Comparison of ENCODE assay signal across 2 cellular contexts in the genomic region with DNA sequence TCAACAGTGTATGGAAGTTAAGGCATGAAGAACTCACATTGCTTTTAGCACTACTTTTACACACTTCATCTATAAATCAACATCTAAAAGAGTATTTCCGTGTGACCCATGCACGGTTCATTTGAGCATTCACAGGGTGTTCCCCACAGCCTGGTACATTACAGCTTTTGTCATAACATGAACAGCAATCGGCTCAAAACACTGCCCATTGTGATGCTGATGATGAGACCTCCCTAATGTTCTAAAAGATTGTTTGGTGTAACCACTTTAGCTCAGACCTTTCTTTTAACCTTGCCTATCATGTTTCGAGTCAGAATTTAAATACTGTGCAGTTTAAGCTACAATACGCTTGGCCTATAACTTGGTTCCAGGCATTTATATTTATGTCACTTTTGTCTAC.
TF ChIP-seq lines count a peak whose summit lies in the region.

No MANE protein-coding gene starts in this region.

TF ChIP-seq in A549, 52 proteins besides CTCF, POLR2A, EP300 and RAD21 (continued from another document):
- no peak for TF ChIP-seq KDM5A (IDR thresholded peaks at IDR 0.05)
- no peak for TF ChIP-seq MYC (IDR thresholded peaks at IDR 0.05; ENCODE audit: borderline replicate concordance, low read length)
- TF ChIP-seq RNF2 (IDR thresholded peaks at IDR 0.05; ENCODE audit: borderline replicate concordance, low read depth) = no peak
- TF ChIP-seq EHF (CRISPR knock-in tag; IDR thresholded peaks at IDR 0.05) = no peak

TF ChIP-seq in GM23338, 12 proteins besides CTCF, POLR2A, EP300 and RAD21 (continued from another document):
- TF ChIP-seq, protein P1, sequence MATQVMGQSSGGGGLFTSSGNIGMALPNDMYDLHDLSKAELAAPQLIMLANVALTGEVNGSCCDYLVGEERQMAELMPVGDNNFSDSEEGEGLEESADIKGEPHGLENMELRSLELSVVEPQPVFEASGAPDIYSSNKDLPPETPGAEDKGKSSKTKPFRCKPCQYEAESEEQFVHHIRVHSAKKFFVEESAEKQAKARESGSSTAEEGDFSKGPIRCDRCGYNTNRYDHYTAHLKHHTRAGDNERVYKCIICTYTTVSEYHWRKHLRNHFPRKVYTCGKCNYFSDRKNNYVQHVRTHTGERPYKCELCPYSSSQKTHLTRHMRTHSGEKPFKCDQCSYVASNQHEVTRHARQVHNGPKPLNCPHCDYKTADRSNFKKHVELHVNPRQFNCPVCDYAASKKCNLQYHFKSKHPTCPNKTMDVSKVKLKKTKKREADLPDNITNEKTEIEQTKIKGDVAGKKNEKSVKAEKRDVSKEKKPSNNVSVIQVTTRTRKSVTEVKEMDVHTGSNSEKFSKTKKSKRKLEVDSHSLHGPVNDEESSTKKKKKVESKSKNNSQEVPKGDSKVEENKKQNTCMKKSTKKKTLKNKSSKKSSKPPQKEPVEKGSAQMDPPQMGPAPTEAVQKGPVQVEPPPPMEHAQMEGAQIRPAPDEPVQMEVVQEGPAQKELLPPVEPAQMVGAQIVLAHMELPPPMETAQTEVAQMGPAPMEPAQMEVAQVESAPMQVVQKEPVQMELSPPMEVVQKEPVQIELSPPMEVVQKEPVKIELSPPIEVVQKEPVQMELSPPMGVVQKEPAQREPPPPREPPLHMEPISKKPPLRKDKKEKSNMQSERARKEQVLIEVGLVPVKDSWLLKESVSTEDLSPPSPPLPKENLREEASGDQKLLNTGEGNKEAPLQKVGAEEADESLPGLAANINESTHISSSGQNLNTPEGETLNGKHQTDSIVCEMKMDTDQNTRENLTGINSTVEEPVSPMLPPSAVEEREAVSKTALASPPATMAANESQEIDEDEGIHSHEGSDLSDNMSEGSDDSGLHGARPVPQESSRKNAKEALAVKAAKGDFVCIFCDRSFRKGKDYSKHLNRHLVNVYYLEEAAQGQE (IDR thresholded peaks at IDR 0.05; ENCODE audit: unreplicated experiment) = no peak
- TF ChIP-seq, protein P2, sequence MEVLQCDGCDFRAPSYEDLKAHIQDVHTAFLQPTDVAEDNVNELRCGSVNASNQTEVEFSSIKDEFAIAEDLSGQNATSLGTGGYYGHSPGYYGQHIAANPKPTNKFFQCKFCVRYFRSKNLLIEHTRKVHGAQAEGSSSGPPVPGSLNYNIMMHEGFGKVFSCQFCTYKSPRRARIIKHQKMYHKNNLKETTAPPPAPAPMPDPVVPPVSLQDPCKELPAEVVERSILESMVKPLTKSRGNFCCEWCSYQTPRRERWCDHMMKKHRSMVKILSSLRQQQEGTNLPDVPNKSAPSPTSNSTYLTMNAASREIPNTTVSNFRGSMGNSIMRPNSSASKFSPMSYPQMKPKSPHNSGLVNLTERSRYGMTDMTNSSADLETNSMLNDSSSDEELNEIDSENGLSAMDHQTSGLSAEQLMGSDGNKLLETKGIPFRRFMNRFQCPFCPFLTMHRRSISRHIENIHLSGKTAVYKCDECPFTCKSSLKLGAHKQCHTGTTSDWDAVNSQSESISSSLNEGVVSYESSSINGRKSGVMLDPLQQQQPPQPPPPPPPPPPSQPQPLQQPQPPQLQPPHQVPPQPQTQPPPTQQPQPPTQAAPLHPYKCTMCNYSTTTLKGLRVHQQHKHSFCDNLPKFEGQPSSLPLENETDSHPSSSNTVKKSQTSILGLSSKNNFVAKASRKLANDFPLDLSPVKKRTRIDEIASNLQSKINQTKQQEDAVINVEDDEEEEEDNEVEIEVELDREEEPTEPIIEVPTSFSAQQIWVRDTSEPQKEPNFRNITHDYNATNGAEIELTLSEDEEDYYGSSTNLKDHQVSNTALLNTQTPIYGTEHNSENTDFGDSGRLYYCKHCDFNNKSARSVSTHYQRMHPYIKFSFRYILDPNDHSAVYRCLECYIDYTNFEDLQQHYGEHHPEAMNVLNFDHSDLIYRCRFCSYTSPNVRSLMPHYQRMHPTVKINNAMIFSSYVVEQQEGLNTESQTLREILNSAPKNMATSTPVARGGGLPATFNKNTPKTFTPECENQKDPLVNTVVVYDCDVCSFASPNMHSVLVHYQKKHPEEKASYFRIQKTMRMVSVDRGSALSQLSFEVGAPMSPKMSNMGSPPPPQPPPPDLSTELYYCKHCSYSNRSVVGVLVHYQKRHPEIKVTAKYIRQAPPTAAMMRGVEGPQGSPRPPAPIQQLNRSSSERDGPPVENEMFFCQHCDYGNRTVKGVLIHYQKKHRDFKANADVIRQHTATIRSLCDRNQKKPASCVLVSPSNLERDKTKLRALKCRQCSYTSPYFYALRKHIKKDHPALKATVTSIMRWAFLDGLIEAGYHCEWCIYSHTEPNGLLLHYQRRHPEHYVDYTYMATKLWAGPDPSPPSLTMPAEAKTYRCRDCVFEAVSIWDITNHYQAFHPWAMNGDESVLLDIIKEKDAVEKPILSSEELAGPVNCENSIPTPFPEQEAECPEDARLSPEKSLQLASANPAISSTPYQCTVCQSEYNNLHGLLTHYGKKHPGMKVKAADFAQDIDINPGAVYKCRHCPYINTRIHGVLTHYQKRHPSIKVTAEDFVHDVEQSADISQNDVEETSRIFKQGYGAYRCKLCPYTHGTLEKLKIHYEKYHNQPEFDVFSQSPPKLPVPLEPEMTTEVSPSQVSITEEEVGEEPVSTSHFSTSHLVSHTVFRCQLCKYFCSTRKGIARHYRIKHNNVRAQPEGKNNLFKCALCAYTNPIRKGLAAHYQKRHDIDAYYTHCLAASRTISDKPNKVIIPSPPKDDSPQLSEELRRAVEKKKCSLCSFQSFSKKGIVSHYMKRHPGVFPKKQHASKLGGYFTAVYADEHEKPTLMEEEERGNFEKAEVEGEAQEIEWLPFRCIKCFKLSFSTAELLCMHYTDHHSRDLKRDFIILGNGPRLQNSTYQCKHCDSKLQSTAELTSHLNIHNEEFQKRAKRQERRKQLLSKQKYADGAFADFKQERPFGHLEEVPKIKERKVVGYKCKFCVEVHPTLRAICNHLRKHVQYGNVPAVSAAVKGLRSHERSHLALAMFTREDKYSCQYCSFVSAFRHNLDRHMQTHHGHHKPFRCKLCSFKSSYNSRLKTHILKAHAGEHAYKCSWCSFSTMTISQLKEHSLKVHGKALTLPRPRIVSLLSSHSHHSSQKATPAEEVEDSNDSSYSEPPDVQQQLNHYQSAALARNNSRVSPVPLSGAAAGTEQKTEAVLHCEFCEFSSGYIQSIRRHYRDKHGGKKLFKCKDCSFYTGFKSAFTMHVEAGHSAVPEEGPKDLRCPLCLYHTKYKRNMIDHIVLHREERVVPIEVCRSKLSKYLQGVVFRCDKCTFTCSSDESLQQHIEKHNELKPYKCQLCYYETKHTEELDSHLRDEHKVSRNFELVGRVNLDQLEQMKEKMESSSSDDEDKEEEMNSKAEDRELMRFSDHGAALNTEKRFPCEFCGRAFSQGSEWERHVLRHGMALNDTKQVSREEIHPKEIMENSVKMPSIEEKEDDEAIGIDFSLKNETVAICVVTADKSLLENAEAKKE (CRISPR knock-in tag; IDR thresholded peaks at IDR 0.05) = no peak
- TF ChIP-seq JUNB (IDR thresholded peaks at IDR 0.05; ENCODE audit: unreplicated experiment) (no peak), EZH2phosphoT487 (IDR thresholded peaks at IDR 0.05; ENCODE audit: unreplicated experiment) (no peak), NANOG (IDR thresholded peaks at IDR 0.05; ENCODE audit: borderline replicate concordance) (no peak), ZNF114 (CRISPR knock-in tag; IDR thresholded peaks at IDR 0.05) (no peak), EZH2 (IDR thresholded peaks at IDR 0.05; ENCODE audit: low read depth, unreplicated experiment) (no peak), STAT1 (IDR thresholded peaks at IDR 0.05; ENCODE audit: unreplicated experiment) (no peak)
- TF ChIP-seq, protein P3, sequence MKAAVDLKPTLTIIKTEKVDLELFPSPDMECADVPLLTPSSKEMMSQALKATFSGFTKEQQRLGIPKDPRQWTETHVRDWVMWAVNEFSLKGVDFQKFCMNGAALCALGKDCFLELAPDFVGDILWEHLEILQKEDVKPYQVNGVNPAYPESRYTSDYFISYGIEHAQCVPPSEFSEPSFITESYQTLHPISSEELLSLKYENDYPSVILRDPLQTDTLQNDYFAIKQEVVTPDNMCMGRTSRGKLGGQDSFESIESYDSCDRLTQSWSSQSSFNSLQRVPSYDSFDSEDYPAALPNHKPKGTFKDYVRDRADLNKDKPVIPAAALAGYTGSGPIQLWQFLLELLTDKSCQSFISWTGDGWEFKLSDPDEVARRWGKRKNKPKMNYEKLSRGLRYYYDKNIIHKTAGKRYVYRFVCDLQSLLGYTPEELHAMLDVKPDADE (IDR thresholded peaks at IDR 0.05) = no peak
